ENCODE assay signal across 8 cellular contexts in genomic region chr20:50071039-50071888, GRCh38. TPM values are rescaled to one million over a fixed set of nuclear protein-coding genes. Genes with fewer than 3 reads are reported as not detected.
DNase-seq lines count a peak whose midpoint lies in the region; ATAC-seq and TF ChIP-seq lines count a peak whose summit lies in the region.

No MANE protein-coding gene starts in this region.

- H3K27me3 Mint-ChIP-seq in neural crest cell (ENCODE audit: low read depth): no peaks in the 10 kb centered on the region
- peaks cover 17% of the 10 kb centered on the region for H3K27me3 Mint-ChIP-seq in stimulated activated naive CD8-positive, alpha-beta T cell treated with anti-CD3 and anti-CD28 coated beads, Interleukin-15, amount 100 ng/mL, for 72 hours

- no peaks in the 10 kb centered on the region for H3K9me3 Mint-ChIP-seq in neural crest cell
- H3K9me3 Mint-ChIP-seq in stimulated activated naive CD8-positive, alpha-beta T cell treated with anti-CD3 and anti-CD28 coated beads, Interleukin-15, amount 100 ng/mL, for 72 hours: no peaks in the 10 kb centered on the region

- TF ChIP-seq CTCF in LNCaP clone FGC (IDR thresholded peaks at IDR 0.05; ENCODE audit: control insufficient read depth, extremely low read depth, insufficient read depth): peak; percentile 98
- peak; percentile 100 for TF ChIP-seq CTCF in neural crest cell (conservative IDR thresholded peaks at IDR 0.05)

- no peaks in the 10 kb centered on the region for H3K36me3 Mint-ChIP-seq in neural crest cell (ENCODE audit: low read depth)

- DNase-seq in Caki2 (ENCODE audit: low read depth): peak; percentile 87
- DNase-seq in LNCaP clone FGC (ENCODE audit: low read depth): peak; percentile 25
- DNase-seq in RKO (ENCODE audit: low spot score): peak; percentile 85
- DNase-seq in activated T-helper 1 cell treated with anti-CD3 and anti-CD28 coated beads, Interleukin-2, amount 50 U/mL, for 16 hours (ENCODE audit: low read depth in 1 of 2, low spot score in 1 of 2): peak; percentile 88 to 94
- DNase-seq in fibroblast of the conjunctiva (ENCODE audit: low read depth): peak; percentile 53
- peak; percentile 100 for DNase-seq in neural crest cell (ENCODE audit: low read depth, low spot score)
- DNase-seq in stimulated activated naive CD8-positive, alpha-beta T cell treated with anti-CD3 and anti-CD28 coated beads, Interleukin-15, amount 100 ng/mL, for 72 hours: peak; percentile 90 to 94

- peak overlapping the region; percentile 16 for H3K4me3 ChIP-seq in LNCaP clone FGC (ENCODE audit: low read depth, low read length)

- peaks cover 34% of the 10 kb centered on the region for H3K4me1 Mint-ChIP-seq in neural crest cell
- peaks cover 11% of the 10 kb centered on the region for H3K4me1 Mint-ChIP-seq in stimulated activated naive CD8-positive, alpha-beta T cell treated with anti-CD3 and anti-CD28 coated beads, Interleukin-15, amount 100 ng/mL, for 72 hours

- peak overlapping the region; percentile 38 for H3K4me3 Mint-ChIP-seq in neural crest cell
- peak overlapping the region; percentile 61 to 84 for H3K4me3 Mint-ChIP-seq in stimulated activated naive CD8-positive, alpha-beta T cell treated with anti-CD3 and anti-CD28 coated beads, Interleukin-15, amount 100 ng/mL, for 72 hours

- no peak overlapping the region for H3K27ac Mint-ChIP-seq in neural crest cell (ENCODE audit: unreplicated experiment)
- H3K27ac Mint-ChIP-seq in stimulated activated naive CD8-positive, alpha-beta T cell treated with anti-CD3 and anti-CD28 coated beads, Interleukin-15, amount 100 ng/mL, for 72 hours: peak overlapping the region in 1 of 2 donors; percentile 86

- in situ Hi-C loops in Caki2 (cut with HindIII; ENCODE audit: low pct_unique_long_range_greater_than_20kb, low sequenced_read_pairs): no loop called here

- peak; percentile 43 for ATAC-seq in GM21786 (IDR thresholded peaks at IDR 0.05; ENCODE audit: unreplicated experiment)
- peak; percentile 97 for ATAC-seq in stimulated activated naive CD8-positive, alpha-beta T cell treated with anti-CD3 and anti-CD28 coated beads, Interleukin-15, amount 100 ng/mL, for 72 hours

RNA-seq across cellular contexts. Expression of gene UBE2V1, which starts 41.7 kb away (rescaled TPM):
- total RNA-seq in Caki2 (2014; rRNA removed; shearing (Covaris generic); ENCODE audit: low replicate concordance): 30.0 and 38.1 TPM in 2 replicates
- 147 and 177 TPM in 2 replicates for total RNA-seq in neural crest cell

Comparison
In these comparisons a context has a peak if more than half of its experiments do, and no peak if none do; other contexts are left out.
1. Peak in every context shown above with its lines: DNase-seq, ATAC-seq and H3K4me3 ChIP-seq.
2. DNase-seq: peak in every context shown above with its lines; median percentile 100 in neural crest cell; 92 in stimulated activated naive CD8-positive, alpha-beta T cell treated with anti-CD3 and anti-CD28 coated beads, Interleukin-15, amount 100 ng/mL, for 72 hours; 91 in activated T-helper 1 cell treated with anti-CD3 and anti-CD28 coated beads, Interleukin-2, amount 50 U/mL, for 16 hours; 87 in Caki2; 85 in RKO; 53 in fibroblast of the conjunctiva; 25 in LNCaP clone FGC.